Comparison of ENCODE assay signal across 8 cellular contexts in genomic region chr12:25241171-25242020, GRCh38. TPM values are rescaled to one million over a fixed set of nuclear protein-coding genes. Genes with fewer than 3 reads are reported as not detected.
DNase-seq lines count a peak whose midpoint lies in the region; ATAC-seq and TF ChIP-seq lines count a peak whose summit lies in the region.

No MANE protein-coding gene starts in this region.

- peaks cover 0 to 3% (median 0%) of the 10 kb centered on the region in 4 donors for H3K4me1 ChIP-seq in liver (ENCODE audit: control insufficient read depth in 4 of 4, insufficient read depth in 4 of 4, low read length in 3 of 4)

- in situ Hi-C loops in T47D (cut with HindIII; ENCODE audit: low pct_unique_long_range_greater_than_20kb, low sequenced_read_pairs) = no loop called here

- H3K27ac ChIP-seq in liver (ENCODE audit: low read depth in 1 of 2, low read length in 2 of 2) = no peak overlapping the region

- H3K4me3 ChIP-seq in liver (ENCODE audit: low read depth in 1 of 3, low read length in 3 of 3) = no peak overlapping the region

- 30% methylated on average over 6 of the region's 6 CpGs for WGBS in liver

- no peaks in the 10 kb centered on the region for H3K27me3 ChIP-seq in liver (ENCODE audit: control insufficient read depth in 4 of 4, insufficient read depth in 4 of 4, low read length in 3 of 4)

- peaks cover 0 to 4% (median 0%) of the 10 kb centered on the region in 4 donors for H3K36me3 ChIP-seq in liver (ENCODE audit: control insufficient read depth in 4 of 4, insufficient read depth in 3 of 4, low read depth in 1 of 4, low read length in 3 of 4)

- peak; percentile 86 to 89 for TF ChIP-seq RAD21 in liver (IDR thresholded peaks at IDR 0.05)

- peak; percentile 59 for TF ChIP-seq CTCF in liver (IDR thresholded peaks at IDR 0.05; ENCODE audit: low read depth, low read length, missing input control)

- no peak overlapping the region for H3K9ac ChIP-seq in liver (ENCODE audit: low read depth in 1 of 2, low read length in 2 of 2)

- ATAC-seq in GM21786 (IDR thresholded peaks at IDR 0.05; ENCODE audit: unreplicated experiment) (peak; percentile 52), GM18519 (IDR thresholded peaks at IDR 0.05; ENCODE audit: low FRiP score, unreplicated experiment) (no peak)

- DNase-seq in NK-92 treated with Interleukin-12 subunit alpha and Interleukin-12 subunit beta, amount 100 ng/mL, for 24 hours (lab: John Stamatoyannopoulos, UW) = peak; percentile 21
- DNase-seq in NK-92 (lab: John Stamatoyannopoulos, UW; ENCODE audit: unreplicated experiment) = no peak
- peak; percentile 18 for DNase-seq in NCI-H2227 treated with DMSO at 0.1 percent for 48 hours (lab: John Stamatoyannopoulos, UW)
- peak; percentile 7 to 57 for DNase-seq in T47D (ENCODE audit: low read depth in 1 of 2, low spot score in 1 of 2)
- no peak for DNase-seq in cortex of kidney (lab: John Stamatoyannopoulos, UW)

- no peaks in the 10 kb centered on the region for H3K9me3 ChIP-seq in liver (ENCODE audit: control insufficient read depth in 4 of 4, low read length in 3 of 4)

TF ChIP-seq in liver, 16 proteins besides CTCF, POLR2A, EP300 and RAD21:
- no peak for TF ChIP-seq FOXA2 (IDR thresholded peaks at IDR 0.05)
- TF ChIP-seq HNF4A (conservative IDR thresholded peaks at IDR 0.05) = peak in 1 of 2 donors; percentile 25

RNA-seq across cellular contexts. Expression of gene KRAS, which starts 9.3 kb away (rescaled TPM):
- 10 to 100 TPM; 12.0 to 16.2 TPM for total RNA-seq in liver
- 10 to 100 TPM in 1 of 2 donors, 1 to 10 TPM in 1; 6.2 to 33.0 TPM for polyA plus RNA-seq in liver

RNA-seq across cellular contexts. Expression of gene ETFRF1, which starts 46.4 kb away (rescaled TPM):
- total RNA-seq in liver = 10 to 100 TPM; 25.4 to 65.8 TPM
- polyA plus RNA-seq in liver = 100 to 1,000 TPM in 1 of 2 donors, 10 to 100 TPM in 1; 22.8 to 141 TPM

RNA-seq across cellular contexts. Expression of gene DNAI7, which starts 46.4 kb away (rescaled TPM):
- total RNA-seq in liver = under 1 TPM in 1 of 2 donors, not detected in 1; 0.17 TPM
- under 1 TPM; 0.07 to 0.14 TPM for polyA plus RNA-seq in liver

Comparison
In these comparisons a context has a peak if more than half of its experiments do, and no peak if none do; other contexts are left out.
1. DNase-seq: peak in NK-92 treated with Interleukin-12 subunit alpha and Interleukin-12 subunit beta, amount 100 ng/mL, for 24 hours (single experiment), NCI-H2227 treated with DMSO at 0.1 percent for 48 hours (single experiment) and T47D (2 of 2); none in NK-92 (single experiment) and cortex of kidney (single experiment).